Comparison of ENCODE assay signal across 12 cellular contexts in the genomic region with DNA sequence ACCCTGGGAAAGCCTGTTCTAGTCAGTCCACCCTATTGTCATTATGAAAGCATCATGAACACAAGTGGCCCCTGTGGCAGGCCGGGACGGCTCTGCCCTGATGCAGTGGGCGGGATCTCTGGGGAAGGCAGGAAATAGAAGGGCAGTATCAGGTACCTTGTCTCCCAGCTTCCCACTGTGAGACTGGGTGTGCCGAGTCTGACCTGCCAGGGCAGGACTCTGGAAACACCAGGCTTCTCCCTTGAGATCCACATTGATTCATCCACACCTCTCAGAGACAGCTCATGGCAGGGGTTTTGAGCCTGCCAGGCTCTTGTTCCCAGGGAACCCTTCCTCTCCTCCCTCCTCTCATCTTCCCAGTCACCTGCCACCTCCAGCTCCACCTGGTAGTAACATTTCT. TPM values are rescaled to one million over a fixed set of nuclear protein-coding genes. Genes with fewer than 3 reads are reported as not detected.
DNase-seq lines count a peak whose midpoint lies in the region; ATAC-seq lines count a peak whose summit lies in the region.
"Had no signal": no experiment of that assay in that cellular context is flagged by ENCODE, and none has a peak within 500 bp of the region (broad histone marks: within the 10 kb centered on the region; RNA-seq: fewer than 3 reads in every experiment).

No MANE protein-coding gene starts in this region.

- no peaks in the 10 kb centered on the region for H3K9me3 Mint-ChIP-seq in activated naive CD8-positive, alpha-beta T cell treated with anti-CD3 and anti-CD28 coated beads for 36 hours

- H3K4me1 Mint-ChIP-seq in activated naive CD8-positive, alpha-beta T cell treated with anti-CD3 and anti-CD28 coated beads for 36 hours: peaks cover 18% of the 10 kb centered on the region

- no peaks in the 10 kb centered on the region for H3K36me3 Mint-ChIP-seq in activated naive CD8-positive, alpha-beta T cell treated with anti-CD3 and anti-CD28 coated beads for 36 hours

- peak; percentile 27 for DNase-seq in A172 (ENCODE audit: low spot score)
- DNase-seq in Daoy (ENCODE audit: low read depth): peak; percentile 13
- DNase-seq in NCI-H510A treated with DMSO at 0.1 percent for 48 hours (lab: John Stamatoyannopoulos, UW): peak; percentile 26
- DNase-seq in kidney tubule cell (ENCODE audit: low spot score): peak; percentile 19
- DNase-seq in activated naive CD8-positive, alpha-beta T cell treated with anti-CD3 and anti-CD28 coated beads for 36 hours: no peak
- DNase-seq: C1 segment of cervical spinal cord; NCI-H226; SHP77 treated with DMSO at 0.1 percent for 48 hours; stimulated activated CD4-positive, alpha-beta T cell treated with anti-CD3 and anti-CD28 coated beads, Interleukin-4, amount 100 ng/mL, for 4 hours had no signal

- no peak for ATAC-seq in HG02973 (IDR thresholded peaks at IDR 0.05; ENCODE audit: unreplicated experiment)
- ATAC-seq in HG03442 (IDR thresholded peaks at IDR 0.05; ENCODE audit: unreplicated experiment): no peak
- no peak for ATAC-seq in GM19324 (IDR thresholded peaks at IDR 0.05; ENCODE audit: low FRiP score, unreplicated experiment)

- H3K27me3 Mint-ChIP-seq in activated naive CD8-positive, alpha-beta T cell treated with anti-CD3 and anti-CD28 coated beads for 36 hours: no peaks in the 10 kb centered on the region

- no peak overlapping the region for H3K4me3 Mint-ChIP-seq in activated naive CD8-positive, alpha-beta T cell treated with anti-CD3 and anti-CD28 coated beads for 36 hours

- H3K27ac Mint-ChIP-seq in activated naive CD8-positive, alpha-beta T cell treated with anti-CD3 and anti-CD28 coated beads for 36 hours: no peak overlapping the region

RNA-seq across cellular contexts. Expression of gene GNPAT, which starts 24.5 kb away (rescaled TPM):
- total RNA-seq in A172 (2014; rRNA removed; shearing (Covaris generic)): 129 and 134 TPM in 2 replicates
- total RNA-seq in Daoy (2014; rRNA removed; shearing (Covaris generic)): 65.1 and 67.3 TPM in 2 replicates
- 10 to 100 TPM; 55.9 to 57.3 TPM for total RNA-seq in activated naive CD8-positive, alpha-beta T cell treated with anti-CD3 and anti-CD28 coated beads for 36 hours

RNA-seq across cellular contexts. Expression of gene TRIM67, which starts 54.7 kb away (rescaled TPM):
- 0.02 and 0.05 TPM in 2 replicates for total RNA-seq in A172 (2014; rRNA removed; shearing (Covaris generic))
- 0.17 TPM in 1 of 2 replicates, not detected in the other for total RNA-seq in Daoy (2014; rRNA removed; shearing (Covaris generic))
- not detected for total RNA-seq in activated naive CD8-positive, alpha-beta T cell treated with anti-CD3 and anti-CD28 coated beads for 36 hours
